Comparison of ENCODE assay signal across 26 cellular contexts in genomic region chr2:232268631-232269030, GRCh38.
"Had no signal": no experiment of that assay in that cellular context is flagged by ENCODE, and none has a peak within 500 bp of the region (broad histone marks: within the 10 kb centered on the region; RNA-seq: fewer than 3 reads in every experiment).

No MANE protein-coding gene starts in this region.

- H3K4me3 ChIP-seq: coronary artery, dorsolateral prefrontal cortex, esophagus squamous epithelium, gastrocnemius medialis, heart right ventricle, left lung, lower lobe of right lung had no signal

- ATAC-seq: esophagus mucosa, gastrocnemius medialis, heart right ventricle, left cardiac atrium, left lung, left ventricle myocardium superior, lower lobe of right lung had no signal

- FAIRE-seq: colon, endometrium, islet of Langerhans, keratinocyte had no signal

- H3K4me1 ChIP-seq: gastrocnemius medialis, heart right ventricle, left lung, lower lobe of right lung had no signal

- H3K9me3 ChIP-seq: esophagus squamous epithelium, gastrocnemius medialis, heart right ventricle, left lung, lower lobe of right lung had no signal

- H3K27me3 ChIP-seq: dorsolateral prefrontal cortex, esophagus squamous epithelium, gastrocnemius medialis, heart right ventricle, left lung had no signal

- H3K27ac ChIP-seq: coronary artery, epithelial cell of prostate, esophagus squamous epithelium, gastrocnemius medialis, heart right ventricle, left lung, lower lobe of right lung had no signal

- DNase-seq: dermis blood vessel endothelial cell; dorsolateral prefrontal cortex; effector CD4-positive, alpha-beta T cell; effector memory CD4-positive, alpha-beta T cell; erythroblast; esophagus squamous epithelium; foreskin fibroblast; foreskin melanocyte; gastrocnemius medialis; glutamatergic neuron; head of caudate nucleus; heart right ventricle; hippocampal formation; left cardiac atrium; left lung; left ventricle myocardium superior; lower lobe of right lung; mesenchymal stem cell; midbrain had no signal
